In genomic region chr22:41447435-41448188, GRCh38 we compare ENCODE assay signal across 8 cellular contexts. TPM values are rescaled to one million over a fixed set of nuclear protein-coding genes. Genes with fewer than 3 reads are reported as not detected.
DNase-seq lines count a peak whose midpoint lies in the region; ATAC-seq and TF ChIP-seq lines count a peak whose summit lies in the region.

No MANE protein-coding gene starts in this region.

- peak overlapping the region; percentile 95 for H3K18ac ChIP-seq in trophoblast cell (ENCODE audit: low read length)

- WGBS in heart left ventricle, 4 donors: 0 to 1% (median 1%) methylated on average over 13 to 63 of the region's 63 CpGs
- no CpG with 5 or more reads among the region's 63 CpGs for WGBS in trophoblast cell (ENCODE audit: extremely low coverage, insufficient coverage, insufficient read length)

- H3K27me3 ChIP-seq in DND-41 (ENCODE audit: insufficient read depth, low read length, poor library complexity) (no peaks in the 10 kb centered on the region), Loucy (ENCODE audit: insufficient read depth, low read length, poor library complexity, severe bottlenecking) (no peaks in the 10 kb centered on the region), heart left ventricle (no peaks in the 10 kb centered on the region), trophoblast cell (ENCODE audit: insufficient read depth, low read length) (no peaks in the 10 kb centered on the region), uterus (no peaks in the 10 kb centered on the region)

- peak overlapping the region; percentile 92 for H4K12ac ChIP-seq in trophoblast cell (ENCODE audit: low read depth, low read length)

- H4K91ac ChIP-seq in trophoblast cell (ENCODE audit: low read depth, low read length): peak overlapping the region; percentile 95

- peak; percentile 18 for ATAC-seq in DND-41 (ENCODE audit: insufficient read depth, low read depth)
- peak; percentile 3 to 41 (median 24) for ATAC-seq in heart left ventricle
- no peak for ATAC-seq in HG02798 (IDR thresholded peaks at IDR 0.05; ENCODE audit: poor library complexity, unreplicated experiment)

- H3K9me3 ChIP-seq in DND-41 (ENCODE audit: insufficient read depth, low read length, severe bottlenecking) (no peaks in the 10 kb centered on the region), Loucy (ENCODE audit: insufficient read depth, low read depth, low read length) (no peaks in the 10 kb centered on the region), heart left ventricle (no peaks in the 10 kb centered on the region), trophoblast cell (ENCODE audit: insufficient read depth, low read depth, low read length) (no peaks in the 10 kb centered on the region), uterus (no peaks in the 10 kb centered on the region)

- intact Hi-C loops in heart left ventricle (cut with DNase I) (loop anchor here in 6 of 10 donors (1.0 to 2.0 kb wide), 4 partner anchors 21 to 37 kb away; partner anchors contain the start of genes ACO2 (in 3 of the 6) and PHF5A (in 3 of the 6)), uterus (cut with DNase I; ENCODE audit: low total_unique reads) (no loop called here)

- H3K4ac ChIP-seq in trophoblast cell (ENCODE audit: low read depth, low read length): peak overlapping the region; percentile 85

- peak overlapping the region; percentile 47 for H2BK12ac ChIP-seq in trophoblast cell (ENCODE audit: low read length)

- peaks cover 11% of the 10 kb centered on the region for H3K36me3 ChIP-seq in DND-41 (ENCODE audit: insufficient read depth, low read length)
- H3K36me3 ChIP-seq in Loucy (ENCODE audit: insufficient read depth, low read length): no peaks in the 10 kb centered on the region
- peaks cover 0 to 15% (median 7%) of the 10 kb centered on the region in 9 donors for H3K36me3 ChIP-seq in heart left ventricle
- H3K36me3 ChIP-seq in trophoblast cell (ENCODE audit: control insufficient read depth in 1 of 2, insufficient read depth in 2 of 2, low read length in 2 of 2): peaks cover 4 to 10% of the 10 kb centered on the region in 2 experiments
- no peaks in the 10 kb centered on the region for H3K36me3 ChIP-seq in uterus

- H3K14ac ChIP-seq in trophoblast cell (ENCODE audit: low read length): peak overlapping the region; percentile 97

- no peaks in the 10 kb centered on the region for H3K9me2 ChIP-seq in Loucy (replicated peaks; ENCODE audit: low read depth, low read length)

- H3K79me1 ChIP-seq in trophoblast cell (ENCODE audit: low read length): peaks cover 36% of the 10 kb centered on the region

- peak overlapping the region; percentile 97 for H2BK5ac ChIP-seq in trophoblast cell (ENCODE audit: low read depth, low read length, poor library complexity)

- peak overlapping the region; percentile 80 for H2AFZ ChIP-seq in DND-41 (ENCODE audit: low read depth, low read length)
- H2AFZ ChIP-seq in Loucy (ENCODE audit: low read length): peak overlapping the region; percentile 52
- peak overlapping the region; percentile 54 for H2AFZ ChIP-seq in trophoblast cell (ENCODE audit: insufficient read depth, low read length, poor library complexity)

- peak overlapping the region; percentile 93 for H4K8ac ChIP-seq in trophoblast cell (ENCODE audit: low read depth, low read length)

- H2BK120ac ChIP-seq in trophoblast cell (ENCODE audit: insufficient read depth, low read length, poor library complexity): peak overlapping the region; percentile 66

- peak overlapping the region; percentile 94 for H2AK5ac ChIP-seq in trophoblast cell (ENCODE audit: low read length)

- peak overlapping the region; percentile 89 to 93 for H3K4me3 ChIP-seq in DND-41 (ENCODE audit: low read depth in 1 of 2, low read length in 2 of 2)
- H3K4me3 ChIP-seq in Loucy (ENCODE audit: low read length, poor library complexity, severe bottlenecking): peak overlapping the region; percentile 95
- peak overlapping the region; percentile 76 to 98 (median 94) for H3K4me3 ChIP-seq in heart left ventricle
- peak overlapping the region; percentile 84 for H3K4me3 ChIP-seq in trophoblast cell (ENCODE audit: low read depth, low read length)
- peak overlapping the region; percentile 79 to 81 for H3K4me3 ChIP-seq in uterus

- H3K4me2 ChIP-seq in DND-41 (ENCODE audit: insufficient read depth, low read length) (peak overlapping the region; percentile 84), Loucy (ENCODE audit: low read depth, low read length, poor library complexity, severe bottlenecking) (peak overlapping the region; percentile 77), trophoblast cell (ENCODE audit: low read length) (peak overlapping the region; percentile 92)

- DNase-seq in DND-41 (peak; percentile 79), SKM-1 (lab: John Stamatoyannopoulos, UW; ENCODE audit: unreplicated experiment) (peak; percentile 29), heart left ventricle (peak; percentile 77 to 86 (median 84)), trophoblast cell (peak; percentile 77 to 87), uterus (peak; percentile 67 to 71)
- peak; percentile 22 for DNase-seq in activated naive CD8-positive, alpha-beta T cell treated with anti-CD3 and anti-CD28 coated beads, Interleukin-2, amount 50 U/mL, for 16 hours (ENCODE audit: low read depth, low spot score)

- H3F3A ChIP-seq in Loucy (ENCODE audit: low read depth): no peaks in the 10 kb centered on the region

- H3K23ac ChIP-seq in trophoblast cell (ENCODE audit: low read length): no peak overlapping the region

- peak overlapping the region; percentile 94 for H3K9ac ChIP-seq in DND-41 (ENCODE audit: low read depth, low read length)
- H3K9ac ChIP-seq in Loucy (ENCODE audit: low read depth, low read length, poor library complexity, severe bottlenecking): peak overlapping the region; percentile 97
- peak overlapping the region; percentile 86 for H3K9ac ChIP-seq in trophoblast cell (ENCODE audit: low read length)

- TF ChIP-seq CTCF in DND-41 (IDR thresholded peaks at IDR 0.05; ENCODE audit: borderline replicate concordance, extremely low read depth, low read length, poor library complexity, severe bottlenecking) (no peak), Loucy (conservative IDR thresholded peaks at IDR 0.05; ENCODE audit: low read length) (no peak), heart left ventricle (IDR thresholded peaks at IDR 0.05) (no peak), uterus (IDR thresholded peaks at IDR 0.05) (peak in 1 of 4 experiments; percentile 5)

- H3K4me1 ChIP-seq in DND-41 (ENCODE audit: insufficient read depth, low read length) (peaks cover 25% of the 10 kb centered on the region), Loucy (ENCODE audit: insufficient read depth, low read length, poor library complexity, severe bottlenecking) (peaks cover 19% of the 10 kb centered on the region), heart left ventricle (peaks cover 6 to 26% (median 20%) of the 10 kb centered on the region in 12 donors), trophoblast cell (ENCODE audit: control insufficient read depth in 1 of 2, insufficient read depth in 2 of 2, low read length in 2 of 2) (peaks cover 7 to 9% of the 10 kb centered on the region in 2 experiments), uterus (no peaks in the 10 kb centered on the region)

- H3K79me2 ChIP-seq in DND-41 (ENCODE audit: insufficient read depth, low read length) (peaks cover 58% of the 10 kb centered on the region), Loucy (ENCODE audit: insufficient read depth, low read length) (peaks cover 52% of the 10 kb centered on the region), trophoblast cell (ENCODE audit: control insufficient read depth, insufficient read depth, low read length, poor library complexity) (peaks cover 42% of the 10 kb centered on the region)

- TF ChIP-seq POLR2A in heart left ventricle (IDR thresholded peaks at IDR 0.05) (no peak), uterus (IDR thresholded peaks at IDR 0.05) (peak; percentile 31 to 41)

- H3K27ac ChIP-seq in DND-41 (ENCODE audit: low read length) (peak overlapping the region; percentile 96), heart left ventricle (peak overlapping the region; percentile 94 to 100 (median 99)), trophoblast cell (ENCODE audit: low read depth, low read length) (peak overlapping the region; percentile 95), uterus (peak overlapping the region; percentile 98 to 99)

- H4K20me1 ChIP-seq in DND-41 (ENCODE audit: insufficient read depth, low read length): peaks cover 13% of the 10 kb centered on the region; the same call in 1 of the 2 replicates
- H4K20me1 ChIP-seq in Loucy (ENCODE audit: insufficient read depth, low read length, poor library complexity, severe bottlenecking): peaks cover 20% of the 10 kb centered on the region

RNA-seq across cellular contexts. Expression of gene TOB2, which starts 1.0 kb away (rescaled TPM):
- total RNA-seq in heart left ventricle: 10 to 100 TPM; 29.0 to 74.5 (median 46.1) TPM
- 10 to 100 TPM; 29.6 to 44.9 TPM for polyA plus RNA-seq in heart left ventricle
- polyA plus RNA-seq in trophoblast cell (2013): 30.8 and 31.2 TPM in 2 replicates
- total RNA-seq in uterus: 10 to 100 TPM; 15.6 to 97.1 (median 27.8) TPM

RNA-seq across cellular contexts. Expression of gene PHF5A, which starts 20.9 kb away (rescaled TPM):
- total RNA-seq in heart left ventricle (10 to 100 TPM; 13.4 to 29.3 (median 20.0) TPM), uterus (10 to 100 TPM; 38.5 to 65.1 (median 46.4) TPM)
- 10 to 100 TPM; 40.3 to 49.9 TPM for polyA plus RNA-seq in heart left ventricle
- 46.3 and 48.1 TPM in 2 replicates for polyA plus RNA-seq in trophoblast cell (2013)

RNA-seq across cellular contexts. Expression of gene ACO2, which starts 21.3 kb away (rescaled TPM):
- total RNA-seq in heart left ventricle (1,000 to 10,000 TPM in 2 of 9 donors, 100 to 1,000 TPM in 7; 503 to 1,146 (median 862) TPM), uterus (10 to 100 TPM; 21.5 to 64.4 (median 47.1) TPM)
- polyA plus RNA-seq in heart left ventricle: 100 to 1,000 TPM; 375 to 431 TPM
- polyA plus RNA-seq in trophoblast cell (2013): 63.0 and 64.1 TPM in 2 replicates

Comparison
In these comparisons a context has a peak if more than half of its experiments do, and no peak if none do; other contexts are left out.
1. DNase-seq: peak in every context shown above with its lines; median percentile 84 in heart left ventricle; 82 in trophoblast cell; 79 in DND-41; 69 in uterus; 29 in SKM-1; 22 in activated naive CD8-positive, alpha-beta T cell treated with anti-CD3 and anti-CD28 coated beads, Interleukin-2, amount 50 U/mL, for 16 hours.
2. POLR2A ChIP-seq: peak in uterus (2 of 2); none in heart left ventricle (0 of 2).
3. RNA of gene ACO2, which starts 21.3 kb away (total RNA-seq): 503 to 1,146 TPM in heart left ventricle; 21.5 to 64.4 TPM in uterus; every median in the first group is over 4 times any median in the second.
4. Peak in every context shown above with its lines, with median percentiles within 50 percentile points of each other: H2AFZ ChIP-seq, H3K27ac ChIP-seq, H3K4me2 ChIP-seq, H3K4me3 ChIP-seq and H3K9ac ChIP-seq.